In the genomic region with DNA sequence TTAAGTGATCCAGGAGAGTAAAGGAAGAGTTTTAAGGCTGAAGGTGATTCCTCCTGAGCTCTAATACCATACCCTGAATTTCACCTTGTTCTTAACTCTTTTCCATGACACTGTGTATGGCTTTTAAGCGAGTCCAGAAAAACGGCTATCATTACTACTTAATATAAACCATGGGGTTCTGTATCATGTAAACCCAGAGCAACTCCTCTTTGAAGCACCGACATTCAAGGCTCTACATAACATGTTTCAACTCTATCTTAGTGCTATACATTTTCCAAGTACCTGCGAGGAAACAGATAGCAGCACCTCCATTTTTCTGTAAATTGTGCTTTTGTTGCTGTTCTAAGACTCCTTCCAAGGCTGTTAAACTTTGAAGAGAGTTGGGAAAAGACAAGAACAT, we compare ENCODE assay signal across 16 cellular contexts. TPM values are rescaled to one million over a fixed set of nuclear protein-coding genes. Genes with fewer than 3 reads are reported as not detected.
DNase-seq lines count a peak whose midpoint lies in the region; ATAC-seq, FAIRE-seq and TF ChIP-seq lines count a peak whose summit lies in the region.
"Had no signal": no experiment of that assay in that cellular context is flagged by ENCODE, and none has a peak within 500 bp of the region (broad histone marks: within the 10 kb centered on the region; RNA-seq: fewer than 3 reads in every experiment).

No MANE protein-coding gene starts in this region.

- H3K36me3 ChIP-seq in OCI-LY7 (ENCODE audit: insufficient read depth, low read length), result no peaks in the 10 kb centered on the region
- no peaks in the 10 kb centered on the region for H3K36me3 ChIP-seq in GM12878 (ENCODE audit: control insufficient read depth in 2 of 2, insufficient read depth in 2 of 2, low read length in 1 of 2)
- H3K36me3 ChIP-seq in spleen, result no peaks in the 10 kb centered on the region
- no peaks in the 10 kb centered on the region for H3K36me3 ChIP-seq in colonic mucosa
- H3K36me3 ChIP-seq: upper lobe of left lung had no signal

- CTCF ChIA-PET in activated CD4-positive, alpha-beta T cell treated with anti-CD3 and anti-CD28 coated beads, Interleukin-2, amount 10 ng/mL, durations not matched to agents 7 days and 5 days (lab: Charles Lee), result no interaction called here
- CTCF ChIA-PET in OCI-LY7 (lab: Charles Lee; ENCODE audit: unreplicated experiment) (no interaction called here), GM12878 (lab: Yijun Ruan, JAX) (no interaction called here)

- 45% methylated on average over 4 of the region's 4 CpGs for WGBS in GM12878 (ENCODE audit: insufficient coverage, insufficient replicate concordance, low lambda C conversion rate, missing lambda C conversion rate)
- WGBS in spleen, 5 donors, result 58 to 73% (median 64%) methylated on average over 4 of the region's 4 CpGs

- H3K27me3 Mint-ChIP-seq in activated CD4-positive, alpha-beta T cell treated with anti-CD3 and anti-CD28 coated beads, Interleukin-2, amount 10 ng/mL, durations not matched to agents 7 days and 5 days, result no peaks in the 10 kb centered on the region

- peak overlapping the region; percentile 95 for H3K4me3 Mint-ChIP-seq in activated CD4-positive, alpha-beta T cell treated with anti-CD3 and anti-CD28 coated beads, Interleukin-2, amount 10 ng/mL, durations not matched to agents 7 days and 5 days

- peak overlapping the region; percentile 91 for H3K27ac Mint-ChIP-seq in activated CD4-positive, alpha-beta T cell treated with anti-CD3 and anti-CD28 coated beads, Interleukin-2, amount 10 ng/mL, durations not matched to agents 7 days and 5 days

- no peak for TF ChIP-seq POLR2A in GM12878 (IDR thresholded peaks at IDR 0.05; ENCODE audit: low read depth, low read length)
- TF ChIP-seq POLR2A in spleen (IDR thresholded peaks at IDR 0.05), result no peak

- TF ChIP-seq CTCF in OCI-LY7 (conservative IDR thresholded peaks at IDR 0.05; ENCODE audit: low read length) (no peak), GM12878 (IDR thresholded peaks at IDR 0.05 in 2 of 3, conservative IDR thresholded peaks at IDR 0.05 in 1 of 3; ENCODE audit: control insufficient read depth in 2 of 3, extremely low read depth in 1 of 3, insufficient read depth in 1 of 3, low read depth in 3 of 3, low read length in 3 of 3) (no peak), spleen (IDR thresholded peaks at IDR 0.05 in 8 of 11, conservative IDR thresholded peaks at IDR 0.05 in 3 of 11) (no peak), colonic mucosa (IDR thresholded peaks at IDR 0.05) (no peak)

- peak overlapping the region; percentile 91 for H3K4me2 ChIP-seq in OCI-LY7 (ENCODE audit: low read length)
- peak overlapping the region; percentile 57 for H3K4me2 ChIP-seq in GM12878 (ENCODE audit: control insufficient read depth, insufficient read depth)

- peaks cover 26% of the 10 kb centered on the region for H3K36me3 Mint-ChIP-seq in activated CD4-positive, alpha-beta T cell treated with anti-CD3 and anti-CD28 coated beads, Interleukin-2, amount 10 ng/mL, durations not matched to agents 7 days and 5 days (ENCODE audit: low read depth)

- no peak for TF ChIP-seq EP300 in GM12878 (IDR thresholded peaks at IDR 0.05; ENCODE audit: borderline replicate concordance in 1 of 2, control insufficient read depth in 1 of 2, low read depth in 2 of 2, low read length in 2 of 2)

- H3K9me2 ChIP-seq in OCI-LY7 (ENCODE audit: insufficient read depth, low read length), result no peaks in the 10 kb centered on the region

- in situ Hi-C loops in GM12878 (cut with MboI), result no loop called here

- no peak for TF ChIP-seq RAD21 in GM12878 (IDR thresholded peaks at IDR 0.05; ENCODE audit: insufficient read depth, low read depth, low read length)

- H3K9ac ChIP-seq in GM12878 (ENCODE audit: control insufficient read depth, insufficient read depth, low read length) (no peak overlapping the region), colonic mucosa (ENCODE audit: low read depth in 2 of 2, low read length in 2 of 2) (no peak overlapping the region)

- H3K9me3 Mint-ChIP-seq in activated CD4-positive, alpha-beta T cell treated with anti-CD3 and anti-CD28 coated beads, Interleukin-2, amount 10 ng/mL, durations not matched to agents 7 days and 5 days, result no peaks in the 10 kb centered on the region

- RAD21 ChIA-PET in GM12878 (lab: Charles Lee; ENCODE audit: unreplicated experiment), result no interaction called here

- peaks cover 41% of the 10 kb centered on the region; the same call in 1 of the 2 replicates for H3K79me2 ChIP-seq in OCI-LY7 (ENCODE audit: insufficient read depth, low read depth, low read length)
- H3K79me2 ChIP-seq in GM12878 (ENCODE audit: control insufficient read depth, insufficient read depth, low read length), result peaks cover 60% of the 10 kb centered on the region

- H2AFZ ChIP-seq in OCI-LY7 (ENCODE audit: low read length) (no peak overlapping the region), GM12878 (ENCODE audit: control insufficient read depth, low read depth, low read length) (no peak overlapping the region)

- no peak for DNase-seq in activated CD4-positive, alpha-beta T cell treated with anti-CD3 and anti-CD28 coated beads, Interleukin-2, amount 10 ng/mL, durations not matched to agents 7 days and 5 days
- DNase-seq in activated CD4-positive, alpha-beta T cell treated with anti-CD3 and anti-CD28 coated beads, Interleukin-2, amount 50 U/mL, for 48 hours, result no peak
- DNase-seq in OCI-LY7 (ENCODE audit: low spot score), result no peak
- DNase-seq in GM12878 (ENCODE audit: low read depth, low spot score), result no peak
- no peak for DNase-seq in spleen
- no peak for DNase-seq in colonic mucosa
- DNase-seq in COLO668 (lab: John Stamatoyannopoulos, UW; ENCODE audit: unreplicated experiment), result no peak
- DNase-seq: activated CD4-positive, alpha-beta T cell treated with anti-CD3 and anti-CD28 coated beads for 4 hours; activated gamma-delta T cell treated with Interleukin-2 at 50 U/mL for 16 hours; effector CD4-positive, alpha-beta T cell; NCI-H1092; SHP77 treated with DMSO at 0.1 percent for 48 hours; T-helper 9 cell; upper lobe of left lung had no signal

- intact Hi-C loops in OCI-LY7 (cut with micrococcal nuclease; ENCODE audit: unreplicated experiment) (loop anchor here (10.0 kb wide), 1 partner anchor 47 kb away; no protein-coding TSS in a partner anchor), GM12878 (cut with micrococcal nuclease; ENCODE audit: unreplicated experiment) (no loop called here), spleen (cut with DNase I; ENCODE audit: low total_unique reads) (no loop called here), colonic mucosa (cut with DNase I) (no loop called here)

- H3K9me3 ChIP-seq in OCI-LY7 (ENCODE audit: low read length) (no peaks in the 10 kb centered on the region), GM12878 (replicated peaks; ENCODE audit: control insufficient read depth, insufficient read depth, low read length) (no peaks in the 10 kb centered on the region), spleen (no peaks in the 10 kb centered on the region), colonic mucosa (no peaks in the 10 kb centered on the region)
- H3K9me3 ChIP-seq: upper lobe of left lung had no signal

- peak overlapping the region; percentile 11 for H3K4me3 ChIP-seq in OCI-LY7 (ENCODE audit: low read depth, low read length, poor library complexity, severe bottlenecking)
- H3K4me3 ChIP-seq in GM12878, result 0 out of 2 replicates have a peak overlapping the region, but pooled peaks have one; percentile 7
- H3K4me3 ChIP-seq in spleen, result peak overlapping the region in 1 of 8 donors; percentile 94
- no peak overlapping the region for H3K4me3 ChIP-seq in colonic mucosa
- H3K4me3 ChIP-seq: upper lobe of left lung had no signal

- SMC1A ChIA-PET in GM12878 (lab: Charles Lee; ENCODE audit: uncharacterized antibody, unreplicated experiment), result interaction anchor here (0.9 to 5.3 kb wide), 4 partner anchors 12 to 85 kb away, joined by 3 to 36 read pairs (median 6); partner anchors contain the start of gene GHDC

- POLR2A ChIA-PET in activated CD4-positive, alpha-beta T cell treated with anti-CD3 and anti-CD28 coated beads, Interleukin-2, amount 10 ng/mL, durations not matched to agents 7 days and 5 days (lab: Charles Lee), result no interaction called here
- POLR2A ChIA-PET in OCI-LY7 (lab: Charles Lee), result no interaction called here
- POLR2A ChIA-PET in GM12878 (lab: Charles Lee), result interaction anchor here (0.6 kb wide), 1 partner anchor 23 kb away, joined by 3 read pairs; no protein-coding TSS in a partner anchor

- no peak for ATAC-seq in GM12878
- ATAC-seq in activated CD4-positive, CD25-positive, alpha-beta regulatory T cell treated with anti-CD3 and anti-CD28 coated beads, Interleukin-2, amount 50 U/mL, for 24 hours, result no peak

- H4K20me1 ChIP-seq in OCI-LY7 (ENCODE audit: insufficient read depth, low read length) (peaks cover 23% of the 10 kb centered on the region; the same call in 1 of the 2 replicates), GM12878 (ENCODE audit: control insufficient read depth, insufficient read depth) (no peaks in the 10 kb centered on the region)

- peaks cover 68% of the 10 kb centered on the region for H3K4me1 Mint-ChIP-seq in activated CD4-positive, alpha-beta T cell treated with anti-CD3 and anti-CD28 coated beads, Interleukin-2, amount 10 ng/mL, durations not matched to agents 7 days and 5 days

- BruUV-seq in OCI-LY7 (replicated peaks; lab: Mats Ljungman, UMichigan) (no TSS peak), GM12878 (replicated peaks; lab: Mats Ljungman, UMichigan) (no TSS peak)

- H3K4me1 ChIP-seq in OCI-LY7 (ENCODE audit: insufficient read depth, low read length, poor library complexity, severe bottlenecking) (peaks cover 46% of the 10 kb centered on the region), GM12878 (ENCODE audit: control insufficient read depth, insufficient read depth, low read length) (peaks cover 25% of the 10 kb centered on the region), spleen (peaks cover 27 to 93% (median 64%) of the 10 kb centered on the region in 6 donors), colonic mucosa (peaks cover 7% of the 10 kb centered on the region)

- no peak for FAIRE-seq in GM12878 (lab: Jason Lieb, UNC)
- FAIRE-seq: bronchial epithelial cell had no signal

- H3K27ac ChIP-seq in OCI-LY7 (ENCODE audit: low read depth, low read length, poor library complexity, severe bottlenecking), result no peak overlapping the region
- H3K27ac ChIP-seq in GM12878 (ENCODE audit: control insufficient read depth, insufficient read depth), result no peak overlapping the region
- H3K27ac ChIP-seq in spleen, result peak overlapping the region in 7 of 8 donors; percentile 34 to 95 (median 91)
- no peak overlapping the region for H3K27ac ChIP-seq in colonic mucosa

- no peaks in the 10 kb centered on the region for H3K27me3 ChIP-seq in GM12878 (replicated peaks in 1 of 2; ENCODE audit: control insufficient read depth in 2 of 2, insufficient read depth in 2 of 2, low read length in 1 of 2)
- no peaks in the 10 kb centered on the region for H3K27me3 ChIP-seq in spleen (replicated peaks in 1 of 7)
- H3K27me3 ChIP-seq in colonic mucosa, result no peaks in the 10 kb centered on the region
- H3K27me3 ChIP-seq: upper lobe of left lung had no signal

RNA-seq across cellular contexts. Expression of gene STAT5B, which starts 4.0 kb away (rescaled TPM):
- 100 to 1,000 TPM; 150 to 164 TPM for total RNA-seq in activated CD4-positive, alpha-beta T cell treated with anti-CD3 and anti-CD28 coated beads, Interleukin-2, amount 10 ng/mL, durations not matched to agents 7 days and 5 days
- total RNA-seq in OCI-LY7 (2014; rRNA removed; shearing (Covaris generic)), result 32.4 and 33.3 TPM in 2 replicates
- total RNA-seq in OCI-LY7 (2022) (46.7 and 50.5 TPM in 2 replicates), GM12878 (2014; rRNA removed) (54.0 and 58.5 TPM in 2 replicates), GM12878 (2014; rRNA removed; fragmentation: Illumina TruSeq; extraction: Trizol) (37.1 and 38.1 TPM in 2 replicates), GM12878 (2021) (66.6 and 69.6 TPM in 2 replicates), spleen (100 to 1,000 TPM in 5 of 7 donors, 10 to 100 TPM in 2; 90.2 to 171 (median 103) TPM), colonic mucosa (10 to 100 TPM; 29.3 to 38.4 TPM)
- total RNA-seq in GM12878 (2013; cell fraction: nucleolus; rRNA removed), result 80.4 and 88.9 TPM in 2 replicates
- 22.5 TPM for polyA plus RNA-seq in GM12878 (2011; ENCODE audit: low read depth)
- polyA plus RNA-seq in GM12878 (2011; rRNA removed) (46.0 and 52.8 TPM in 2 replicates), GM12878 (2014; fragmentation: Illumina TruSeq; extraction: Trizol) (57.8 and 60.2 TPM in 2 replicates), GM12878 (2014; fragmentation: Nextera tagmentation; extraction: Ambion mirVana) (10 to 100 TPM; 11.0 to 11.8 TPM), GM12878 (2014; rRNA removed) (56.9 and 59.2 TPM in 2 replicates), GM12878 (2016; fragmentation: Nextera tagmentation; extraction: Ambion mirVana) (10 to 100 TPM; 38.8 to 40.6 TPM), spleen (10 to 100 TPM; 26.4 to 34.7 (median 26.4) TPM)
- polyA plus RNA-seq in GM12878 (2011; cell fraction: cytosol; rRNA removed), result 41.9 and 44.7 TPM in 2 replicates
- polyA plus RNA-seq in GM12878 (2011; cell fraction: nucleus; rRNA removed), result 70.8 and 85.5 TPM in 2 replicates
- 33.3 and 39.8 TPM in 2 replicates for polyA plus RNA-seq in GM12878 (2012)
- 38.7 and 49.0 TPM in 2 replicates for polyA minus RNA-seq in GM12878 (2011; rRNA and poly(A)+ RNA removed)
- 18.0 and 18.9 TPM in 2 replicates for polyA minus RNA-seq in GM12878 (2011; cell fraction: cytosol; rRNA and poly(A)+ RNA removed)
- polyA minus RNA-seq in GM12878 (2011; cell fraction: nucleus; rRNA and poly(A)+ RNA removed), result 15.6 and 24.7 TPM in 2 replicates

RNA-seq across cellular contexts. Expression of gene STAT5A, which starts 16.1 kb away (rescaled TPM):
- total RNA-seq in activated CD4-positive, alpha-beta T cell treated with anti-CD3 and anti-CD28 coated beads, Interleukin-2, amount 10 ng/mL, durations not matched to agents 7 days and 5 days, result 100 to 1,000 TPM in 1 of 2 experiments, 10 to 100 TPM in 1; 99.5 to 108 TPM
- 1.9 and 3.8 TPM in 2 replicates for total RNA-seq in OCI-LY7 (2014; rRNA removed; shearing (Covaris generic))
- total RNA-seq in OCI-LY7 (2022) (7.9 TPM in 2 replicates), GM12878 (2014; rRNA removed) (71.1 and 81.1 TPM in 2 replicates), GM12878 (2014; rRNA removed; fragmentation: Illumina TruSeq; extraction: Trizol) (25.6 and 26.1 TPM in 2 replicates), GM12878 (2021) (78.9 and 86.4 TPM in 2 replicates), spleen (100 to 1,000 TPM in 1 of 7 donors, 10 to 100 TPM in 6; 63.7 to 131 (median 76.5) TPM), colonic mucosa (10 to 100 TPM; 22.0 to 22.4 TPM)
- 130 and 152 TPM in 2 replicates for total RNA-seq in GM12878 (2013; cell fraction: nucleolus; rRNA removed)
- 18.4 TPM for polyA plus RNA-seq in GM12878 (2011; ENCODE audit: low read depth)
- polyA plus RNA-seq in GM12878 (2011; rRNA removed) (24.8 and 41.2 TPM in 2 replicates), GM12878 (2014; fragmentation: Illumina TruSeq; extraction: Trizol) (64.7 and 66.2 TPM in 2 replicates), GM12878 (2014; fragmentation: Nextera tagmentation; extraction: Ambion mirVana) (10 to 100 TPM; 14.8 to 24.0 TPM), GM12878 (2014; rRNA removed) (51.4 and 54.6 TPM in 2 replicates), GM12878 (2016; fragmentation: Nextera tagmentation; extraction: Ambion mirVana) (10 to 100 TPM; 36.6 to 41.8 TPM), spleen (10 to 100 TPM; 22.7 to 42.3 (median 28.4) TPM)
- polyA plus RNA-seq in GM12878 (2011; cell fraction: cytosol; rRNA removed), result 45.7 and 47.5 TPM in 2 replicates
- polyA plus RNA-seq in GM12878 (2011; cell fraction: nucleus; rRNA removed), result 167 and 182 TPM in 2 replicates
- polyA plus RNA-seq in GM12878 (2012), result 51.7 TPM in 2 replicates
- polyA minus RNA-seq in GM12878 (2011; rRNA and poly(A)+ RNA removed), result 63.8 and 74.0 TPM in 2 replicates
- polyA minus RNA-seq in GM12878 (2011; cell fraction: cytosol; rRNA and poly(A)+ RNA removed), result 31.0 and 31.7 TPM in 2 replicates
- 39.9 and 62.0 TPM in 2 replicates for polyA minus RNA-seq in GM12878 (2011; cell fraction: nucleus; rRNA and poly(A)+ RNA removed)

Comparison
In these comparisons a context has a peak if more than half of its experiments do, and no peak if none do; other contexts are left out.
1. H3K27ac ChIP-seq: peak in spleen (7 of 8); none in OCI-LY7 (single experiment), GM12878 (single experiment) and colonic mucosa (single experiment).